ENCODE assay signal across 21 cellular contexts in genomic region chr11:67627394-67627787, GRCh38. TPM values are rescaled to one million over a fixed set of nuclear protein-coding genes. Genes with fewer than 3 reads are reported as not detected.
A peak's percentile ranks its signal among the peaks of the same experiment; 100 is the strongest.
DNase-seq lines count a peak whose midpoint lies in the region; ATAC-seq lines count a peak whose summit lies in the region.
"Had no signal": no experiment of that assay in that cellular context is flagged by ENCODE, and none has a peak within 500 bp of the region (broad histone marks: within the 10 kb centered on the region; RNA-seq: fewer than 3 reads in every experiment).

No MANE protein-coding gene starts in this region.

- H3K9ac ChIP-seq in iPS-15b (ENCODE audit: low read depth, low read length), result peak overlapping the region; percentile 60

- H3K4me1 Mint-ChIP-seq in activated T-cell treated with anti-CD3 and anti-CD28 coated beads, Interleukin-2, amount 50 U/mL, for 24 hours (ENCODE audit: low read depth), result peaks cover 11% of the 10 kb centered on the region
- H3K4me1 Mint-ChIP-seq in activated T-cell treated with anti-CD3 and anti-CD28 coated beads, Interleukin-2, amount 50 U/mL, for 4 hours (ENCODE audit: low read depth), result peaks cover 6% of the 10 kb centered on the region
- H3K4me1 Mint-ChIP-seq in activated T-helper 1 cell treated with anti-CD3 and anti-CD28 coated beads, Interleukin-12 subunit alpha, Interleukin-12 subunit beta, Interleukin-2, Interleukin-4 antibody, amounts not matched to agents 30 ng/mL and 10 ng/mL and 1 ng/mL, durations not matched to agents 14 hours and 24 hours and 36 hours (ENCODE audit: low read depth), result peaks cover 10% of the 10 kb centered on the region
- H3K4me1 Mint-ChIP-seq in stimulated activated effector memory CD8-positive, alpha-beta T cell treated with anti-CD3 and anti-CD28 coated beads, Interleukin-12 subunit alpha, Interleukin-12 subunit beta, amount 100 ng/mL, for 72 hours, result peaks cover 23% of the 10 kb centered on the region

- peaks cover 10% of the 10 kb centered on the region for H3K36me3 Mint-ChIP-seq in activated T-cell treated with anti-CD3 and anti-CD28 coated beads, Interleukin-2, amount 50 U/mL, for 24 hours (ENCODE audit: low read depth)
- no peaks in the 10 kb centered on the region for H3K36me3 Mint-ChIP-seq in activated T-cell treated with anti-CD3 and anti-CD28 coated beads, Interleukin-2, amount 50 U/mL, for 4 hours (ENCODE audit: insufficient read depth)
- H3K36me3 Mint-ChIP-seq in activated T-helper 1 cell treated with anti-CD3 and anti-CD28 coated beads, Interleukin-12 subunit alpha, Interleukin-12 subunit beta, Interleukin-2, Interleukin-4 antibody, amounts not matched to agents 30 ng/mL and 10 ng/mL and 1 ng/mL, durations not matched to agents 14 hours and 24 hours and 36 hours (ENCODE audit: low read depth), result no peaks in the 10 kb centered on the region
- H3K36me3 Mint-ChIP-seq in stimulated activated effector memory CD8-positive, alpha-beta T cell treated with anti-CD3 and anti-CD28 coated beads, Interleukin-12 subunit alpha, Interleukin-12 subunit beta, amount 100 ng/mL, for 72 hours, result peaks cover 5% of the 10 kb centered on the region

- H3K27ac Mint-ChIP-seq in activated T-cell treated with anti-CD3 and anti-CD28 coated beads, Interleukin-2, amount 50 U/mL, for 24 hours, result no peak overlapping the region
- H3K27ac Mint-ChIP-seq in activated T-helper 1 cell treated with anti-CD3 and anti-CD28 coated beads, Interleukin-12 subunit alpha, Interleukin-12 subunit beta, Interleukin-2, Interleukin-4 antibody, amounts not matched to agents 30 ng/mL and 10 ng/mL and 1 ng/mL, durations not matched to agents 14 hours and 24 hours and 36 hours, result no peak overlapping the region
- no peak overlapping the region for H3K27ac Mint-ChIP-seq in stimulated activated effector memory CD8-positive, alpha-beta T cell treated with anti-CD3 and anti-CD28 coated beads, Interleukin-12 subunit alpha, Interleukin-12 subunit beta, amount 100 ng/mL, for 72 hours
- H3K27ac Mint-ChIP-seq: activated naive CD8-positive, alpha-beta T cell treated with anti-CD3 and anti-CD28 coated beads for 36 hours; stimulated activated naive CD8-positive, alpha-beta T cell treated with anti-CD3 and anti-CD28 coated beads, Interleukin-15, Interleukin-2, amounts not matched to agents 100 ng/mL and 50 ng/mL, for 24 hours had no signal

- no peaks in the 10 kb centered on the region for H3K9me3 ChIP-seq in iPS-15b (ENCODE audit: control insufficient read depth, insufficient read depth, low read length)
- H3K9me3 ChIP-seq: upper lobe of left lung had no signal

- peak; percentile 18 for DNase-seq in activated T-cell treated with anti-CD3 and anti-CD28 coated beads, Interleukin-2, amount 50 U/mL, for 24 hours
- DNase-seq in activated T-cell treated with anti-CD3 and anti-CD28 coated beads, Interleukin-2, amount 50 U/mL, for 4 hours, result no peak
- no peak for DNase-seq in activated T-helper 1 cell treated with anti-CD3 and anti-CD28 coated beads, Interleukin-12 subunit alpha, Interleukin-12 subunit beta, Interleukin-2, Interleukin-4 antibody, amounts not matched to agents 30 ng/mL and 10 ng/mL and 1 ng/mL, durations not matched to agents 14 hours and 24 hours and 36 hours (ENCODE audit: low spot score)
- no peak for DNase-seq in stimulated activated effector memory CD8-positive, alpha-beta T cell treated with anti-CD3 and anti-CD28 coated beads, Interleukin-12 subunit alpha, Interleukin-12 subunit beta, amount 100 ng/mL, for 72 hours (ENCODE audit: low spot score in 2 of 2)
- DNase-seq in SW 1271 (lab: John Stamatoyannopoulos, UW), result no peak
- DNase-seq in stimulated activated naive CD8-positive, alpha-beta T cell treated with anti-CD3 and anti-CD28 coated beads, Interleukin-15, Interleukin-2, amounts not matched to agents 100 U/mL and 50 U/mL, for 24 hours, result no peak
- DNase-seq: activated CD4-positive, alpha-beta T cell treated with anti-CD3 and anti-CD28 coated beads for 36 hours; activated naive CD8-positive, alpha-beta T cell treated with anti-CD3 and anti-CD28 coated beads for 36 hours; C1 segment of cervical spinal cord; erythroblast; NCI-H2107; NCI-H69 had no signal

- peaks cover 7% of the 10 kb centered on the region for H3K36me3 ChIP-seq in iPS-15b (ENCODE audit: control insufficient read depth, insufficient read depth, low read length)
- H3K36me3 ChIP-seq: upper lobe of left lung had no signal

- no peak for ATAC-seq in activated T-cell treated with anti-CD3 and anti-CD28 coated beads, Interleukin-2, amount 50 U/mL, for 4 hours
- no peak for ATAC-seq in stimulated activated effector memory CD8-positive, alpha-beta T cell treated with anti-CD3 and anti-CD28 coated beads, Interleukin-12 subunit alpha, Interleukin-12 subunit beta, amount 100 ng/mL, for 72 hours
- ATAC-seq in stimulated activated naive CD8-positive, alpha-beta T cell treated with anti-CD3 and anti-CD28 coated beads, Interleukin-15, Interleukin-2, amounts not matched to agents 100 U/mL and 50 U/mL, for 24 hours, result no peak
- no peak for ATAC-seq in HG02798 (IDR thresholded peaks at IDR 0.05; ENCODE audit: poor library complexity, unreplicated experiment)
- ATAC-seq: activated CD4-positive, alpha-beta T cell treated with anti-CD3 and anti-CD28 coated beads for 36 hours had no signal

- H3K9me3 Mint-ChIP-seq in activated T-cell treated with anti-CD3 and anti-CD28 coated beads, Interleukin-2, amount 50 U/mL, for 24 hours, result no peaks in the 10 kb centered on the region
- no peaks in the 10 kb centered on the region for H3K9me3 Mint-ChIP-seq in activated T-cell treated with anti-CD3 and anti-CD28 coated beads, Interleukin-2, amount 50 U/mL, for 4 hours
- H3K9me3 Mint-ChIP-seq in activated T-helper 1 cell treated with anti-CD3 and anti-CD28 coated beads, Interleukin-12 subunit alpha, Interleukin-12 subunit beta, Interleukin-2, Interleukin-4 antibody, amounts not matched to agents 30 ng/mL and 10 ng/mL and 1 ng/mL, durations not matched to agents 14 hours and 24 hours and 36 hours, result no peaks in the 10 kb centered on the region
- H3K9me3 Mint-ChIP-seq in stimulated activated effector memory CD8-positive, alpha-beta T cell treated with anti-CD3 and anti-CD28 coated beads, Interleukin-12 subunit alpha, Interleukin-12 subunit beta, amount 100 ng/mL, for 72 hours, result no peaks in the 10 kb centered on the region
- H3K9me3 Mint-ChIP-seq: activated naive CD8-positive, alpha-beta T cell treated with anti-CD3 and anti-CD28 coated beads for 36 hours; stimulated activated naive CD8-positive, alpha-beta T cell treated with anti-CD3 and anti-CD28 coated beads, Interleukin-15, Interleukin-2, amounts not matched to agents 100 ng/mL and 50 ng/mL, for 24 hours had no signal

- H3K27me3 ChIP-seq in iPS-15b (ENCODE audit: control insufficient read depth, insufficient read depth, low read length), result no peaks in the 10 kb centered on the region
- H3K27me3 ChIP-seq: upper lobe of left lung had no signal

- peak overlapping the region; percentile 13 for H3K4me3 ChIP-seq in iPS-15b (ENCODE audit: low read depth, low read length)
- H3K4me3 ChIP-seq: lung, upper lobe of left lung had no signal

- H3K4me1 ChIP-seq in iPS-15b (ENCODE audit: control insufficient read depth, insufficient read depth, low read length), result peaks cover 3% of the 10 kb centered on the region

- H3K27me3 Mint-ChIP-seq in activated T-cell treated with anti-CD3 and anti-CD28 coated beads, Interleukin-2, amount 50 U/mL, for 24 hours, result no peaks in the 10 kb centered on the region
- H3K27me3 Mint-ChIP-seq in activated T-cell treated with anti-CD3 and anti-CD28 coated beads, Interleukin-2, amount 50 U/mL, for 4 hours (ENCODE audit: low read depth), result no peaks in the 10 kb centered on the region
- peaks cover 2% of the 10 kb centered on the region for H3K27me3 Mint-ChIP-seq in activated T-helper 1 cell treated with anti-CD3 and anti-CD28 coated beads, Interleukin-12 subunit alpha, Interleukin-12 subunit beta, Interleukin-2, Interleukin-4 antibody, amounts not matched to agents 30 ng/mL and 10 ng/mL and 1 ng/mL, durations not matched to agents 14 hours and 24 hours and 36 hours (ENCODE audit: insufficient read depth)
- H3K27me3 Mint-ChIP-seq: activated CD4-positive, alpha-beta T cell treated with anti-CD3 and anti-CD28 coated beads for 36 hours; activated naive CD8-positive, alpha-beta T cell treated with anti-CD3 and anti-CD28 coated beads for 36 hours; stimulated activated naive CD8-positive, alpha-beta T cell treated with anti-CD3 and anti-CD28 coated beads, Interleukin-15, Interleukin-2, amounts not matched to agents 100 ng/mL and 50 ng/mL, for 24 hours had no signal

- no peak overlapping the region for H3K4me3 Mint-ChIP-seq in activated T-cell treated with anti-CD3 and anti-CD28 coated beads, Interleukin-2, amount 50 U/mL, for 24 hours
- no peak overlapping the region for H3K4me3 Mint-ChIP-seq in activated T-cell treated with anti-CD3 and anti-CD28 coated beads, Interleukin-2, amount 50 U/mL, for 4 hours
- H3K4me3 Mint-ChIP-seq in activated T-helper 1 cell treated with anti-CD3 and anti-CD28 coated beads, Interleukin-12 subunit alpha, Interleukin-12 subunit beta, Interleukin-2, Interleukin-4 antibody, amounts not matched to agents 30 ng/mL and 10 ng/mL and 1 ng/mL, durations not matched to agents 14 hours and 24 hours and 36 hours, result peak overlapping the region; percentile 54
- H3K4me3 Mint-ChIP-seq in stimulated activated effector memory CD8-positive, alpha-beta T cell treated with anti-CD3 and anti-CD28 coated beads, Interleukin-12 subunit alpha, Interleukin-12 subunit beta, amount 100 ng/mL, for 72 hours, result peak overlapping the region; percentile 90
- H3K4me3 Mint-ChIP-seq: activated CD4-positive, alpha-beta T cell treated with anti-CD3 and anti-CD28 coated beads for 36 hours; activated naive CD8-positive, alpha-beta T cell treated with anti-CD3 and anti-CD28 coated beads for 36 hours; stimulated activated naive CD8-positive, alpha-beta T cell treated with anti-CD3 and anti-CD28 coated beads, Interleukin-15, Interleukin-2, amounts not matched to agents 100 ng/mL and 50 ng/mL, for 24 hours had no signal

- intact Hi-C loops in activated T-helper 1 cell treated with anti-CD3 and anti-CD28 coated beads, Interleukin-12 subunit alpha, Interleukin-12 subunit beta, Interleukin-2, Interleukin-4 antibody, amounts not matched to agents 30 ng/mL and 10 ng/mL and 1 ng/mL, durations not matched to agents 14 hours and 24 hours and 36 hours (cut with micrococcal nuclease), result loop anchor here (5.0 kb wide), 1 partner anchor 85 kb away; no protein-coding TSS in a partner anchor

RNA-seq across cellular contexts. Expression of gene NUDT8, which starts 2.3 kb away (rescaled TPM):
- 10 to 100 TPM; 10.2 to 14.4 (median 12.6) TPM for total RNA-seq in activated T-cell treated with anti-CD3 and anti-CD28 coated beads, Interleukin-2, amount 50 U/mL, for 4 hours
- total RNA-seq in activated T-helper 1 cell treated with anti-CD3 and anti-CD28 coated beads, Interleukin-12 subunit alpha, Interleukin-12 subunit beta, Interleukin-2, Interleukin-4 antibody, amounts not matched to agents 30 ng/mL and 10 ng/mL and 1 ng/mL, durations not matched to agents 14 hours and 24 hours and 36 hours, result 18.5 and 19.9 TPM in 2 replicates

RNA-seq across cellular contexts. Expression of gene TBX10, which starts 12.2 kb away (rescaled TPM):
- not detected for total RNA-seq in activated T-cell treated with anti-CD3 and anti-CD28 coated beads, Interleukin-2, amount 50 U/mL, for 4 hours
- not detected in 2 replicates for total RNA-seq in activated T-helper 1 cell treated with anti-CD3 and anti-CD28 coated beads, Interleukin-12 subunit alpha, Interleukin-12 subunit beta, Interleukin-2, Interleukin-4 antibody, amounts not matched to agents 30 ng/mL and 10 ng/mL and 1 ng/mL, durations not matched to agents 14 hours and 24 hours and 36 hours
- total RNA-seq: activated CD4-positive, alpha-beta T cell treated with anti-CD3 and anti-CD28 coated beads for 36 hours; activated naive CD8-positive, alpha-beta T cell treated with anti-CD3 and anti-CD28 coated beads for 36 hours; bronchial epithelial cell; glomerular endothelial cell; lung; pulmonary artery endothelial cell; SK-MEL-5; upper lobe of left lung had no signal

RNA-seq across cellular contexts. Expression of gene NDUFV1, which starts 20.7 kb away (rescaled TPM):
- 100 to 1,000 TPM; 338 to 353 (median 350) TPM for total RNA-seq in activated T-cell treated with anti-CD3 and anti-CD28 coated beads, Interleukin-2, amount 50 U/mL, for 4 hours
- total RNA-seq in activated T-helper 1 cell treated with anti-CD3 and anti-CD28 coated beads, Interleukin-12 subunit alpha, Interleukin-12 subunit beta, Interleukin-2, Interleukin-4 antibody, amounts not matched to agents 30 ng/mL and 10 ng/mL and 1 ng/mL, durations not matched to agents 14 hours and 24 hours and 36 hours, result 289 and 303 TPM in 2 replicates

RNA-seq across cellular contexts. Expression of gene ACY3, which starts 23.1 kb away (rescaled TPM):
- total RNA-seq in activated T-cell treated with anti-CD3 and anti-CD28 coated beads, Interleukin-2, amount 50 U/mL, for 4 hours, result under 1 TPM in 1 of 3 donors, not detected in 2; 0.37 TPM
- total RNA-seq in activated T-helper 1 cell treated with anti-CD3 and anti-CD28 coated beads, Interleukin-12 subunit alpha, Interleukin-12 subunit beta, Interleukin-2, Interleukin-4 antibody, amounts not matched to agents 30 ng/mL and 10 ng/mL and 1 ng/mL, durations not matched to agents 14 hours and 24 hours and 36 hours, result 0.32 TPM in 1 of 2 replicates, not detected in the other
- total RNA-seq: bronchial epithelial cell, glomerular endothelial cell, pulmonary artery endothelial cell, SK-MEL-5 had no signal

RNA-seq across cellular contexts. Expression of gene GSTP1, which starts 43.8 kb away (rescaled TPM):
- 100 to 1,000 TPM; 363 to 446 (median 421) TPM for total RNA-seq in activated T-cell treated with anti-CD3 and anti-CD28 coated beads, Interleukin-2, amount 50 U/mL, for 4 hours
- 278 and 289 TPM in 2 replicates for total RNA-seq in activated T-helper 1 cell treated with anti-CD3 and anti-CD28 coated beads, Interleukin-12 subunit alpha, Interleukin-12 subunit beta, Interleukin-2, Interleukin-4 antibody, amounts not matched to agents 30 ng/mL and 10 ng/mL and 1 ng/mL, durations not matched to agents 14 hours and 24 hours and 36 hours

Comparison
In these comparisons a context has a peak if more than half of its experiments do, and no peak if none do; other contexts are left out.
1. H3K4me3 Mint-ChIP-seq: peak in activated T-helper 1 cell treated with anti-CD3 and anti-CD28 coated beads, Interleukin-12 subunit alpha, Interleukin-12 subunit beta, Interleukin-2, Interleukin-4 antibody, amounts not matched to agents 30 ng/mL and 10 ng/mL and 1 ng/mL, durations not matched to agents 14 hours and 24 hours and 36 hours (single experiment) and stimulated activated effector memory CD8-positive, alpha-beta T cell treated with anti-CD3 and anti-CD28 coated beads, Interleukin-12 subunit alpha, Interleukin-12 subunit beta, amount 100 ng/mL, for 72 hours (single experiment); none in activated T-cell treated with anti-CD3 and anti-CD28 coated beads, Interleukin-2, amount 50 U/mL, for 24 hours (single experiment) and activated T-cell treated with anti-CD3 and anti-CD28 coated beads, Interleukin-2, amount 50 U/mL, for 4 hours (single experiment).